1 cellular context compared by ENCODE assay signal in genomic region chr1:157177701-157178380, GRCh38.
TF ChIP-seq lines count a peak whose summit lies in the region.

No MANE protein-coding gene starts in this region.

TF ChIP-seq in GM23338, 12 proteins besides CTCF, POLR2A, EP300 and RAD21 (continued from another document):
- TF ChIP-seq, protein P1, sequence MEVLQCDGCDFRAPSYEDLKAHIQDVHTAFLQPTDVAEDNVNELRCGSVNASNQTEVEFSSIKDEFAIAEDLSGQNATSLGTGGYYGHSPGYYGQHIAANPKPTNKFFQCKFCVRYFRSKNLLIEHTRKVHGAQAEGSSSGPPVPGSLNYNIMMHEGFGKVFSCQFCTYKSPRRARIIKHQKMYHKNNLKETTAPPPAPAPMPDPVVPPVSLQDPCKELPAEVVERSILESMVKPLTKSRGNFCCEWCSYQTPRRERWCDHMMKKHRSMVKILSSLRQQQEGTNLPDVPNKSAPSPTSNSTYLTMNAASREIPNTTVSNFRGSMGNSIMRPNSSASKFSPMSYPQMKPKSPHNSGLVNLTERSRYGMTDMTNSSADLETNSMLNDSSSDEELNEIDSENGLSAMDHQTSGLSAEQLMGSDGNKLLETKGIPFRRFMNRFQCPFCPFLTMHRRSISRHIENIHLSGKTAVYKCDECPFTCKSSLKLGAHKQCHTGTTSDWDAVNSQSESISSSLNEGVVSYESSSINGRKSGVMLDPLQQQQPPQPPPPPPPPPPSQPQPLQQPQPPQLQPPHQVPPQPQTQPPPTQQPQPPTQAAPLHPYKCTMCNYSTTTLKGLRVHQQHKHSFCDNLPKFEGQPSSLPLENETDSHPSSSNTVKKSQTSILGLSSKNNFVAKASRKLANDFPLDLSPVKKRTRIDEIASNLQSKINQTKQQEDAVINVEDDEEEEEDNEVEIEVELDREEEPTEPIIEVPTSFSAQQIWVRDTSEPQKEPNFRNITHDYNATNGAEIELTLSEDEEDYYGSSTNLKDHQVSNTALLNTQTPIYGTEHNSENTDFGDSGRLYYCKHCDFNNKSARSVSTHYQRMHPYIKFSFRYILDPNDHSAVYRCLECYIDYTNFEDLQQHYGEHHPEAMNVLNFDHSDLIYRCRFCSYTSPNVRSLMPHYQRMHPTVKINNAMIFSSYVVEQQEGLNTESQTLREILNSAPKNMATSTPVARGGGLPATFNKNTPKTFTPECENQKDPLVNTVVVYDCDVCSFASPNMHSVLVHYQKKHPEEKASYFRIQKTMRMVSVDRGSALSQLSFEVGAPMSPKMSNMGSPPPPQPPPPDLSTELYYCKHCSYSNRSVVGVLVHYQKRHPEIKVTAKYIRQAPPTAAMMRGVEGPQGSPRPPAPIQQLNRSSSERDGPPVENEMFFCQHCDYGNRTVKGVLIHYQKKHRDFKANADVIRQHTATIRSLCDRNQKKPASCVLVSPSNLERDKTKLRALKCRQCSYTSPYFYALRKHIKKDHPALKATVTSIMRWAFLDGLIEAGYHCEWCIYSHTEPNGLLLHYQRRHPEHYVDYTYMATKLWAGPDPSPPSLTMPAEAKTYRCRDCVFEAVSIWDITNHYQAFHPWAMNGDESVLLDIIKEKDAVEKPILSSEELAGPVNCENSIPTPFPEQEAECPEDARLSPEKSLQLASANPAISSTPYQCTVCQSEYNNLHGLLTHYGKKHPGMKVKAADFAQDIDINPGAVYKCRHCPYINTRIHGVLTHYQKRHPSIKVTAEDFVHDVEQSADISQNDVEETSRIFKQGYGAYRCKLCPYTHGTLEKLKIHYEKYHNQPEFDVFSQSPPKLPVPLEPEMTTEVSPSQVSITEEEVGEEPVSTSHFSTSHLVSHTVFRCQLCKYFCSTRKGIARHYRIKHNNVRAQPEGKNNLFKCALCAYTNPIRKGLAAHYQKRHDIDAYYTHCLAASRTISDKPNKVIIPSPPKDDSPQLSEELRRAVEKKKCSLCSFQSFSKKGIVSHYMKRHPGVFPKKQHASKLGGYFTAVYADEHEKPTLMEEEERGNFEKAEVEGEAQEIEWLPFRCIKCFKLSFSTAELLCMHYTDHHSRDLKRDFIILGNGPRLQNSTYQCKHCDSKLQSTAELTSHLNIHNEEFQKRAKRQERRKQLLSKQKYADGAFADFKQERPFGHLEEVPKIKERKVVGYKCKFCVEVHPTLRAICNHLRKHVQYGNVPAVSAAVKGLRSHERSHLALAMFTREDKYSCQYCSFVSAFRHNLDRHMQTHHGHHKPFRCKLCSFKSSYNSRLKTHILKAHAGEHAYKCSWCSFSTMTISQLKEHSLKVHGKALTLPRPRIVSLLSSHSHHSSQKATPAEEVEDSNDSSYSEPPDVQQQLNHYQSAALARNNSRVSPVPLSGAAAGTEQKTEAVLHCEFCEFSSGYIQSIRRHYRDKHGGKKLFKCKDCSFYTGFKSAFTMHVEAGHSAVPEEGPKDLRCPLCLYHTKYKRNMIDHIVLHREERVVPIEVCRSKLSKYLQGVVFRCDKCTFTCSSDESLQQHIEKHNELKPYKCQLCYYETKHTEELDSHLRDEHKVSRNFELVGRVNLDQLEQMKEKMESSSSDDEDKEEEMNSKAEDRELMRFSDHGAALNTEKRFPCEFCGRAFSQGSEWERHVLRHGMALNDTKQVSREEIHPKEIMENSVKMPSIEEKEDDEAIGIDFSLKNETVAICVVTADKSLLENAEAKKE (CRISPR knock-in tag; IDR thresholded peaks at IDR 0.05), result no peak
- no peak for TF ChIP-seq EZH2phosphoT487 (IDR thresholded peaks at IDR 0.05; ENCODE audit: unreplicated experiment)
TF ChIP-seq in GM23338: peak in this region for 0.
